In genomic region chr7:150631084-150631824, GRCh38 we compare ENCODE assay signal across 8 cellular contexts.
DNase-seq lines count a peak whose midpoint lies in the region; ATAC-seq lines count a peak whose summit lies in the region.

No MANE protein-coding gene starts in this region.

- peak overlapping the region; percentile 89 to 93 for H3K27ac Mint-ChIP-seq in effector memory CD8-positive, alpha-beta T cell

- H3K36me3 Mint-ChIP-seq in effector memory CD8-positive, alpha-beta T cell (ENCODE audit: insufficient read depth): peaks cover 47% of the 10 kb centered on the region

- peak; percentile 55 for DNase-seq in activated CD4-positive, alpha-beta T cell treated with anti-CD3 and anti-CD28 coated beads for 1 hour
- DNase-seq in effector memory CD8-positive, alpha-beta T cell: peak in 1 of 3 experiments; percentile 10
- peak; percentile 32 for DNase-seq in stimulated activated CD4-positive, alpha-beta T cell treated with anti-CD3 and anti-CD28 coated beads, Interleukin-2, amount 100 ng/mL, for 4 hours (ENCODE audit: low read depth)
- DNase-seq in COLO829 (ENCODE audit: low spot score) (no peak), amygdala (lab: John Stamatoyannopoulos, UW) (no peak), NCI-H345 (lab: John Stamatoyannopoulos, UW) (no peak), D341Med (ENCODE audit: low spot score) (no peak)

- peaks cover 68 to 69% of the 10 kb centered on the region in 2 donors for H3K4me1 Mint-ChIP-seq in effector memory CD8-positive, alpha-beta T cell (ENCODE audit: low read depth in 2 of 2)

- H3K27me3 Mint-ChIP-seq in effector memory CD8-positive, alpha-beta T cell: no peaks in the 10 kb centered on the region

- H3K9me3 Mint-ChIP-seq in effector memory CD8-positive, alpha-beta T cell: no peaks in the 10 kb centered on the region

- peak overlapping the region; percentile 82 to 91 for H3K4me3 Mint-ChIP-seq in effector memory CD8-positive, alpha-beta T cell

- peak; percentile 68 for ATAC-seq in GM18498 (IDR thresholded peaks at IDR 0.05; ENCODE audit: unreplicated experiment)
- peak; percentile 67 for ATAC-seq in effector memory CD8-positive, alpha-beta T cell (replicated peaks)

Comparison
In these comparisons a context has a peak if more than half of its experiments do, and no peak if none do; other contexts are left out.
1. DNase-seq: peak in activated CD4-positive, alpha-beta T cell treated with anti-CD3 and anti-CD28 coated beads for 1 hour (single experiment) and stimulated activated CD4-positive, alpha-beta T cell treated with anti-CD3 and anti-CD28 coated beads, Interleukin-2, amount 100 ng/mL, for 4 hours (single experiment); none in COLO829 (single experiment), amygdala (0 of 56), NCI-H345 (single experiment) and D341Med (single experiment).